Comparison of ENCODE assay signal across 31 cellular contexts in the genomic region with DNA sequence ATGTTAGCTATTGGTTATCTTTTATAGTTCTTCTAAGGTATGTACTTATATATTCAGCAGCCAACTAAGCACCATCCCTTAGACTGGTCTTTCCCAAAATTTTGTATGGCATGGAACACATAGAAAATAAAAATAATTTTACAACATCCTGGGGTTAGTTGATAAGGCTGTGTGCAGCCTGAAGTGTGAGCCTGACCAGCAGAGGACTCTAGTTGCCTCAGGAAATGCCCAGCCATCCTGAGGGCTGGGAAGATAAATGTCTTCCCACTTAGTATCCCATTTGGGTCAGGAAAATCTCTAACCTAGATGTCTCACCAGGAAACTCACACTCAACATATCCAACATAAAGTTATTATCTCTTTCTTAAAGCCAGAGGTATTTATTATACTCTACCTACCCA.
"Had no signal": no experiment of that assay in that cellular context is flagged by ENCODE, and none has a peak within 500 bp of the region (broad histone marks: within the 10 kb centered on the region; RNA-seq: fewer than 3 reads in every experiment).

No MANE protein-coding gene starts in this region.

- H3K4me3 ChIP-seq: ascending aorta, breast epithelium, cardiac muscle cell, colonic mucosa, esophagus squamous epithelium, gastroesophageal sphincter had no signal

- H3K27ac ChIP-seq: ascending aorta, breast epithelium, cardiac muscle cell, colonic mucosa, epithelial cell of prostate, esophagus squamous epithelium, gastroesophageal sphincter, WERI-Rb-1 had no signal

- FAIRE-seq: endometrium had no signal

- H3K27me3 ChIP-seq: ascending aorta, cardiac muscle cell, colonic mucosa, esophagus squamous epithelium, gastroesophageal sphincter had no signal

- H3K36me3 ChIP-seq: ascending aorta, breast epithelium, cardiac muscle cell, colonic mucosa, esophagus squamous epithelium, gastroesophageal sphincter, WERI-Rb-1 had no signal

- H3K9me3 ChIP-seq: ascending aorta, breast epithelium, colonic mucosa, esophagus squamous epithelium, gastroesophageal sphincter had no signal

- ATAC-seq: activated CD4-positive, alpha-beta T cell treated with anti-CD3 and anti-CD28 coated beads for 36 hours; activated naive CD4-positive, alpha-beta T cell treated with anti-CD3 and anti-CD28 coated beads, Interleukin-2, amount 50 U/mL, for 72 hours; activated T-cell treated with anti-CD3 and anti-CD28 coated beads, Interleukin-2, amount 50 U/mL, for 72 hours; gastroesophageal sphincter had no signal

- DNase-seq: activated CD4-positive, alpha-beta memory T cell treated with anti-CD3 and anti-CD28 coated beads, Interleukin-2, amount 10 ng/mL, durations not matched to agents 7 days and 5 days; activated CD4-positive, alpha-beta T cell treated with anti-CD3 and anti-CD28 coated beads for 36 hours; activated CD4-positive, alpha-beta T cell treated with anti-CD3 and anti-CD28 coated beads, Interleukin-2, amount 10 ng/mL, durations not matched to agents 24 days and 14 days; activated CD4-positive, alpha-beta T cell treated with anti-CD3 and anti-CD28 coated beads, Interleukin-2, amount 50 U/mL, for 4 hours; activated CD4-positive, CD25-positive, alpha-beta regulatory T cell; activated CD4-positive, CD25-positive, alpha-beta regulatory T cell treated with anti-CD3 and anti-CD28 coated beads, Interleukin-2, amount 50 U/mL, for 72 hours; activated CD8-positive, alpha-beta memory T cell treated with anti-CD3 and anti-CD28 coated beads, Interleukin-2, amount 50 U/mL, for 48 hours; activated gamma-delta T cell; activated naive CD4-positive, alpha-beta T cell; activated naive CD4-positive, alpha-beta T cell treated with anti-CD3 and anti-CD28 coated beads, Interleukin-2, amount 10 ng/mL, durations not matched to agents 7 days and 5 days; activated naive CD8-positive, alpha-beta T cell treated with anti-CD3 and anti-CD28 coated beads, Interleukin-2, amount 10 ng/mL, durations not matched to agents 7 days and 5 days; activated T-cell treated with anti-CD3 and anti-CD28 coated beads for 4 hours; activated T-cell treated with anti-CD3 and anti-CD28 coated beads, Interleukin-2, amount 50 U/mL, for 24 hours; activated T-cell treated with anti-CD3 and anti-CD28 coated beads, Interleukin-2, amount 50 U/mL, for 72 hours; central memory CD4-positive, alpha-beta T cell; cerebellar nuclear complex; colonic mucosa; effector CD8-positive, alpha-beta T cell; esophagus squamous epithelium; foreskin melanocyte; head of caudate nucleus; hippocampal formation; T1000; WERI-Rb-1 had no signal

- H3K4me1 ChIP-seq: ascending aorta, breast epithelium, colonic mucosa, esophagus squamous epithelium, gastroesophageal sphincter had no signal
